Comparison of ENCODE assay signal across 15 cellular contexts in the genomic region with DNA sequence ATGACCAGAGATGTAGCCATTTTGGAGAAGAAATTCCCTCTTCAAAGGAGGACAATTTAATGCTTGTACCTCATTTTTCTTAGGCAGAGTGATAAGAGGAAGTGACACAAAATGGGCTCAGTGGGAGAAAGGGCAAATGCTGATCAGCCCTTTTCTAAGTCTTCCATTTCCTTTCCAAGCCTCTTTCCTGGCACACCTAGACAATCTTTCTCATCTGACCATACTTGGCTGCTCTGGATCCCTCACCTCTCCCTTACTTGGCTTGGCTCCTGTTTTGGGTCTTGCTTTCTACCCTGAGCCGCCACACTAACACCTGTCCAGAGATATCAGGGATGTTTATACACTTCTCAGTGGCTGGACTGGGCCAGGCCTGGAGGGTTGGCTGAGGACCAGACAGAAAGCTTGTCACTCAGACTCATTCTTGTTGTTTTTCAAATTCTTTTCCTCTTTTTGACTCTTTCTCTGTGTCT. TPM values are rescaled to one million over a fixed set of nuclear protein-coding genes. Genes with fewer than 3 reads are reported as not detected.
A peak's percentile ranks its signal among the peaks of the same experiment; 100 is the strongest.
DNase-seq lines count a peak whose midpoint lies in the region; ATAC-seq, FAIRE-seq and TF ChIP-seq lines count a peak whose summit lies in the region.
"Had no signal": no experiment of that assay in that cellular context is flagged by ENCODE, and none has a peak within 500 bp of the region (broad histone marks: within the 10 kb centered on the region; RNA-seq: fewer than 3 reads in every experiment).

No MANE protein-coding gene starts in this region.

- H3K27me3 Mint-ChIP-seq in activated naive CD4-positive, alpha-beta T cell treated with anti-CD3 and anti-CD28 coated beads, Interleukin-2, amount 10 ng/mL, durations not matched to agents 7 days and 5 days, result no peaks in the 10 kb centered on the region
- H3K27me3 Mint-ChIP-seq in mesothelial cell of epicardium (ENCODE audit: low read depth) (no peaks in the 10 kb centered on the region), type B pancreatic cell (no peaks in the 10 kb centered on the region)

- no peaks in the 10 kb centered on the region for H3K36me3 ChIP-seq in GM12878 (ENCODE audit: control insufficient read depth in 2 of 2, insufficient read depth in 2 of 2, low read length in 1 of 2)

- peak overlapping the region; percentile 54 for H2AFZ ChIP-seq in GM12878 (ENCODE audit: control insufficient read depth, low read depth, low read length)

- no peak for TF ChIP-seq RAD21 in GM12878 (IDR thresholded peaks at IDR 0.05; ENCODE audit: insufficient read depth, low read depth, low read length)

- POLR2A ChIA-PET in GM12878 (lab: Charles Lee), result interaction anchor here (0.6 to 3.9 kb wide), 5 partner anchors 8 to 54 kb away, joined by 3 to 21 read pairs (median 3); partner anchors contain the start of gene TXNIP

- TF ChIP-seq EP300 in GM12878 (IDR thresholded peaks at IDR 0.05; ENCODE audit: borderline replicate concordance in 1 of 2, control insufficient read depth in 1 of 2, low read depth in 2 of 2, low read length in 2 of 2), result no peak

- RAD21 ChIA-PET in GM12878 (lab: Charles Lee; ENCODE audit: unreplicated experiment), result interaction anchor here (2.3 kb wide), 1 partner anchor 11 kb away, joined by 6 read pairs; no protein-coding TSS in a partner anchor

- in situ Hi-C loops in GM12878 (cut with MboI), result no loop called here

- CTCF ChIA-PET in activated naive CD4-positive, alpha-beta T cell treated with anti-CD3 and anti-CD28 coated beads, Interleukin-2, amount 10 ng/mL, durations not matched to agents 7 days and 5 days (lab: Charles Lee), result no interaction called here
- CTCF ChIA-PET in GM12878 (lab: Yijun Ruan, JAX), result interaction anchor here (9.4 kb wide), 1 partner anchor 9 kb away, joined by 196 read pairs; the partner anchor contains the start of gene TXNIP

- H3K4me1 Mint-ChIP-seq in activated naive CD4-positive, alpha-beta T cell treated with anti-CD3 and anti-CD28 coated beads, Interleukin-2, amount 10 ng/mL, durations not matched to agents 7 days and 5 days, result peaks cover 29% of the 10 kb centered on the region
- H3K4me1 Mint-ChIP-seq in mesothelial cell of epicardium (peaks cover 24% of the 10 kb centered on the region), type B pancreatic cell (ENCODE audit: unreplicated experiment) (peaks cover 38% of the 10 kb centered on the region)

- ATAC-seq in activated naive CD4-positive, alpha-beta T cell treated with anti-CD3 and anti-CD28 coated beads, Interleukin-2, amount 50 U/mL, for 72 hours, result no peak
- no peak for ATAC-seq in GM12878

- peaks cover 47% of the 10 kb centered on the region for H3K4me1 ChIP-seq in GM12878 (ENCODE audit: control insufficient read depth, insufficient read depth, low read length)

- no peak overlapping the region for H3K4me3 Mint-ChIP-seq in activated naive CD4-positive, alpha-beta T cell treated with anti-CD3 and anti-CD28 coated beads, Interleukin-2, amount 10 ng/mL, durations not matched to agents 7 days and 5 days
- no peak overlapping the region for H3K4me3 Mint-ChIP-seq in mesothelial cell of epicardium
- no peak overlapping the region for H3K4me3 Mint-ChIP-seq in type B pancreatic cell

- intact Hi-C loops in GM12878 (cut with micrococcal nuclease; ENCODE audit: unreplicated experiment), result no loop called here

- no peak for TF ChIP-seq POLR2A in GM12878 (IDR thresholded peaks at IDR 0.05; ENCODE audit: low read depth, low read length)

- no peak for DNase-seq in activated naive CD4-positive, alpha-beta T cell treated with anti-CD3 and anti-CD28 coated beads, Interleukin-2, amount 10 ng/mL, durations not matched to agents 7 days and 5 days
- no peak for DNase-seq in activated naive CD4-positive, alpha-beta T cell treated with anti-CD3 and anti-CD28 coated beads, Interleukin-2, amount 50 U/mL, for 72 hours (ENCODE audit: low spot score in 2 of 2)
- no peak for DNase-seq in GM12878 (ENCODE audit: low read depth, low spot score)
- DNase-seq in mesothelial cell of epicardium (ENCODE audit: low spot score in 2 of 2, unreplicated experiment in 2 of 2), result no peak
- no peak for DNase-seq in type B pancreatic cell (ENCODE audit: extremely low spot score, unreplicated experiment)
- DNase-seq in NCI-H128 (lab: John Stamatoyannopoulos, UW; ENCODE audit: unreplicated experiment), result no peak
- no peak for DNase-seq in activated CD8-positive, alpha-beta memory T cell treated with anti-CD3 and anti-CD28 coated beads, Interleukin-2, amount 50 U/mL, for 4 hours
- DNase-seq in NCI-H446 treated with DMSO at 0.1 percent for 48 hours (lab: John Stamatoyannopoulos, UW), result no peak
- DNase-seq: amniotic stem cell; NCI-H2081 treated with DMSO at 0.1 percent for 48 hours; stimulated activated CD4-positive, alpha-beta T cell treated with anti-CD3 and anti-CD28 coated beads, Interleukin-2, amount 100 ng/mL, for 48 hours had no signal

- peak overlapping the region; percentile 46 for H3K27ac Mint-ChIP-seq in activated naive CD4-positive, alpha-beta T cell treated with anti-CD3 and anti-CD28 coated beads, Interleukin-2, amount 10 ng/mL, durations not matched to agents 7 days and 5 days
- H3K27ac Mint-ChIP-seq in activated naive CD4-positive, alpha-beta T cell treated with anti-CD3 and anti-CD28 coated beads, Interleukin-2, amount 50 U/mL, for 72 hours, result peak overlapping the region in 1 of 2 donors; percentile 27
- peak overlapping the region; percentile 28 for H3K27ac Mint-ChIP-seq in mesothelial cell of epicardium
- H3K27ac Mint-ChIP-seq in type B pancreatic cell, result peak overlapping the region; percentile 89

- BruUV-seq in GM12878 (replicated peaks; lab: Mats Ljungman, UMichigan), result no TSS peak

- H3K9ac ChIP-seq in GM12878 (ENCODE audit: control insufficient read depth, insufficient read depth, low read length), result no peak overlapping the region

- no peaks in the 10 kb centered on the region for H3K27me3 ChIP-seq in GM12878 (replicated peaks in 1 of 2; ENCODE audit: control insufficient read depth in 2 of 2, insufficient read depth in 2 of 2, low read length in 1 of 2)

- no peaks in the 10 kb centered on the region for H3K9me3 Mint-ChIP-seq in activated naive CD4-positive, alpha-beta T cell treated with anti-CD3 and anti-CD28 coated beads, Interleukin-2, amount 10 ng/mL, durations not matched to agents 7 days and 5 days
- H3K9me3 Mint-ChIP-seq in activated naive CD4-positive, alpha-beta T cell treated with anti-CD3 and anti-CD28 coated beads, Interleukin-2, amount 50 U/mL, for 72 hours, result no peaks in the 10 kb centered on the region
- H3K9me3 Mint-ChIP-seq in mesothelial cell of epicardium, result no peaks in the 10 kb centered on the region
- H3K9me3 Mint-ChIP-seq in type B pancreatic cell, result no peaks in the 10 kb centered on the region

- FAIRE-seq in GM12878 (lab: Jason Lieb, UNC), result no peak
- FAIRE-seq: H54 had no signal

- peak overlapping the region; percentile 30; the same call in 1 of the 2 replicates for H3K4me2 ChIP-seq in GM12878 (ENCODE audit: control insufficient read depth, insufficient read depth)

- no peaks in the 10 kb centered on the region for H3K79me2 ChIP-seq in GM12878 (ENCODE audit: control insufficient read depth, insufficient read depth, low read length)

- H3K9me3 ChIP-seq in GM12878 (replicated peaks; ENCODE audit: control insufficient read depth, insufficient read depth, low read length), result no peaks in the 10 kb centered on the region

- H4K20me1 ChIP-seq in GM12878 (ENCODE audit: control insufficient read depth, insufficient read depth), result no peaks in the 10 kb centered on the region

- WGBS in GM12878 (ENCODE audit: insufficient coverage, insufficient replicate concordance, low lambda C conversion rate, missing lambda C conversion rate), result 100% methylated on average over 1 of the region's 1 CpG

- SMC1A ChIA-PET in GM12878 (lab: Charles Lee; ENCODE audit: uncharacterized antibody, unreplicated experiment), result interaction anchor here (10.9 kb wide), 1 partner anchor 10 kb away, joined by 244 read pairs; the partner anchor contains the start of gene TXNIP

- no peak for TF ChIP-seq CTCF in GM12878 (IDR thresholded peaks at IDR 0.05 in 2 of 3, conservative IDR thresholded peaks at IDR 0.05 in 1 of 3; ENCODE audit: control insufficient read depth in 2 of 3, extremely low read depth in 1 of 3, insufficient read depth in 1 of 3, low read depth in 3 of 3, low read length in 3 of 3)
- no peak for TF ChIP-seq CTCF in mesothelial cell of epicardium (IDR thresholded peaks at IDR 0.05; ENCODE audit: unreplicated experiment)
- no peak for TF ChIP-seq CTCF in type B pancreatic cell (conservative IDR thresholded peaks at IDR 0.05)

- H3K36me3 Mint-ChIP-seq in activated naive CD4-positive, alpha-beta T cell treated with anti-CD3 and anti-CD28 coated beads, Interleukin-2, amount 10 ng/mL, durations not matched to agents 7 days and 5 days, result peaks cover 8% of the 10 kb centered on the region
- no peaks in the 10 kb centered on the region for H3K36me3 Mint-ChIP-seq in activated naive CD4-positive, alpha-beta T cell treated with anti-CD3 and anti-CD28 coated beads, Interleukin-2, amount 50 U/mL, for 72 hours
- no peaks in the 10 kb centered on the region for H3K36me3 Mint-ChIP-seq in mesothelial cell of epicardium
- H3K36me3 Mint-ChIP-seq in type B pancreatic cell, result no peaks in the 10 kb centered on the region

- no peak overlapping the region for H3K4me3 ChIP-seq in GM12878

- peak overlapping the region; percentile 21 for H3K27ac ChIP-seq in GM12878 (ENCODE audit: control insufficient read depth, insufficient read depth)
- H3K27ac ChIP-seq: C4-2B had no signal

RNA-seq across cellular contexts. Expression of gene TXNIP, which starts 13.1 kb away (rescaled TPM):
- total RNA-seq in activated naive CD4-positive, alpha-beta T cell treated with anti-CD3 and anti-CD28 coated beads, Interleukin-2, amount 50 U/mL, for 72 hours, result 100 to 1,000 TPM in 1 of 2 donors, 10 to 100 TPM in 1; 67.9 to 120 TPM
- 199 and 208 TPM in 2 replicates for total RNA-seq in GM12878 (2013; cell fraction: nucleolus; rRNA removed)
- 133 and 171 TPM in 2 replicates for total RNA-seq in GM12878 (2014; rRNA removed)
- total RNA-seq in GM12878 (2014; rRNA removed; fragmentation: Illumina TruSeq; extraction: Trizol), result 110 and 121 TPM in 2 replicates
- total RNA-seq in GM12878 (2021), result 106 and 115 TPM in 2 replicates
- polyA plus RNA-seq in GM12878 (2011; ENCODE audit: low read depth), result 102 TPM
- 132 and 154 TPM in 2 replicates for polyA plus RNA-seq in GM12878 (2011; rRNA removed)
- 73.1 TPM in 2 replicates for polyA plus RNA-seq in GM12878 (2011; cell fraction: cytosol; rRNA removed)
- 99.6 and 193 TPM in 2 replicates for polyA plus RNA-seq in GM12878 (2011; cell fraction: nucleus; rRNA removed)
- 90.6 and 113 TPM in 2 replicates for polyA plus RNA-seq in GM12878 (2012)
- 130 and 182 TPM in 2 replicates for polyA plus RNA-seq in GM12878 (2014; fragmentation: Illumina TruSeq; extraction: Trizol)
- 10 to 100 TPM; 48.7 to 75.5 TPM for polyA plus RNA-seq in GM12878 (2014; fragmentation: Nextera tagmentation; extraction: Ambion mirVana)
- polyA plus RNA-seq in GM12878 (2014; rRNA removed), result 84.1 and 108 TPM in 2 replicates
- 10 to 100 TPM; 76.6 to 82.9 TPM for polyA plus RNA-seq in GM12878 (2016; fragmentation: Nextera tagmentation; extraction: Ambion mirVana)
- 209 and 224 TPM in 2 replicates for polyA minus RNA-seq in GM12878 (2011; rRNA and poly(A)+ RNA removed)
- polyA minus RNA-seq in GM12878 (2011; cell fraction: cytosol; rRNA and poly(A)+ RNA removed), result 42.0 and 48.2 TPM in 2 replicates
- polyA minus RNA-seq in GM12878 (2011; cell fraction: nucleus; rRNA and poly(A)+ RNA removed), result 177 and 219 TPM in 2 replicates
- 125 to 129 TPM (median 129 TPM) in 3 replicates for total RNA-seq in mesothelial cell of epicardium
- 88.8 and 96.7 TPM in 2 replicates for total RNA-seq in type B pancreatic cell (ENCODE audit: low replicate concordance)

RNA-seq across cellular contexts. Expression of gene POLR3GL, which starts 18.8 kb away (rescaled TPM):
- total RNA-seq in activated naive CD4-positive, alpha-beta T cell treated with anti-CD3 and anti-CD28 coated beads, Interleukin-2, amount 50 U/mL, for 72 hours, result 10 to 100 TPM; 22.0 to 31.9 TPM
- total RNA-seq in GM12878 (2013; cell fraction: nucleolus; rRNA removed), result 3.8 and 7.0 TPM in 2 replicates
- 19.5 and 20.4 TPM in 2 replicates for total RNA-seq in GM12878 (2014; rRNA removed)
- total RNA-seq in GM12878 (2014; rRNA removed; fragmentation: Illumina TruSeq; extraction: Trizol), result 33.2 and 35.1 TPM in 2 replicates
- total RNA-seq in GM12878 (2021), result 17.3 and 18.4 TPM in 2 replicates
- 15.9 TPM for polyA plus RNA-seq in GM12878 (2011; ENCODE audit: low read depth)
- polyA plus RNA-seq in GM12878 (2011; rRNA removed), result 21.8 and 29.7 TPM in 2 replicates
- 11.7 and 13.1 TPM in 2 replicates for polyA plus RNA-seq in GM12878 (2011; cell fraction: cytosol; rRNA removed)
- polyA plus RNA-seq in GM12878 (2011; cell fraction: nucleus; rRNA removed), result 9.6 and 9.7 TPM in 2 replicates
- 26.4 and 27.6 TPM in 2 replicates for polyA plus RNA-seq in GM12878 (2012)
- polyA plus RNA-seq in GM12878 (2014; fragmentation: Illumina TruSeq; extraction: Trizol), result 40.8 and 57.7 TPM in 2 replicates
- 10 to 100 TPM; 12.8 to 25.5 TPM for polyA plus RNA-seq in GM12878 (2014; fragmentation: Nextera tagmentation; extraction: Ambion mirVana)
- polyA plus RNA-seq in GM12878 (2014; rRNA removed), result 23.9 and 27.6 TPM in 2 replicates
- 10 to 100 TPM; 39.6 to 47.0 TPM for polyA plus RNA-seq in GM12878 (2016; fragmentation: Nextera tagmentation; extraction: Ambion mirVana)
- 6.7 and 9.0 TPM in 2 replicates for polyA minus RNA-seq in GM12878 (2011; rRNA and poly(A)+ RNA removed)
- polyA minus RNA-seq in GM12878 (2011; cell fraction: cytosol; rRNA and poly(A)+ RNA removed), result 2.7 and 2.8 TPM in 2 replicates
- 2.4 and 3.3 TPM in 2 replicates for polyA minus RNA-seq in GM12878 (2011; cell fraction: nucleus; rRNA and poly(A)+ RNA removed)
- 14.4 to 16.4 TPM (median 14.7 TPM) in 3 replicates for total RNA-seq in mesothelial cell of epicardium
- 8.5 and 14.1 TPM in 2 replicates for total RNA-seq in type B pancreatic cell (ENCODE audit: low replicate concordance)

RNA-seq across cellular contexts. Expression of gene ANKRD34A, which starts 18.9 kb away (rescaled TPM):
- total RNA-seq in activated naive CD4-positive, alpha-beta T cell treated with anti-CD3 and anti-CD28 coated beads, Interleukin-2, amount 50 U/mL, for 72 hours, result 1 to 10 TPM; 5.4 to 9.1 TPM
- total RNA-seq in GM12878 (2013; cell fraction: nucleolus; rRNA removed), result 3.1 and 3.3 TPM in 2 replicates
- total RNA-seq in GM12878 (2014; rRNA removed), result 1.7 and 2.7 TPM in 2 replicates
- 0.72 and 0.97 TPM in 2 replicates for total RNA-seq in GM12878 (2014; rRNA removed; fragmentation: Illumina TruSeq; extraction: Trizol)
- total RNA-seq in GM12878 (2021), result 3.5 and 5.2 TPM in 2 replicates
- 0.79 TPM for polyA plus RNA-seq in GM12878 (2011; ENCODE audit: low read depth)
- polyA plus RNA-seq in GM12878 (2011; rRNA removed), result 1.6 and 1.8 TPM in 2 replicates
- 1.6 and 2.1 TPM in 2 replicates for polyA plus RNA-seq in GM12878 (2011; cell fraction: cytosol; rRNA removed)
- polyA plus RNA-seq in GM12878 (2011; cell fraction: nucleus; rRNA removed), result 6.0 and 6.1 TPM in 2 replicates
- polyA plus RNA-seq in GM12878 (2012), result 0.89 and 1.5 TPM in 2 replicates
- polyA plus RNA-seq in GM12878 (2014; fragmentation: Illumina TruSeq; extraction: Trizol), result 1.0 and 1.8 TPM in 2 replicates
- polyA plus RNA-seq in GM12878 (2014; fragmentation: Nextera tagmentation; extraction: Ambion mirVana), result under 1 TPM; 0.40 to 0.42 TPM
- polyA plus RNA-seq in GM12878 (2014; rRNA removed), result 2.5 and 3.5 TPM in 2 replicates
- 1 to 10 TPM in 1 of 2 experiments, under 1 TPM in 1; 0.83 to 1.5 TPM for polyA plus RNA-seq in GM12878 (2016; fragmentation: Nextera tagmentation; extraction: Ambion mirVana)
- 1.6 and 2.1 TPM in 2 replicates for polyA minus RNA-seq in GM12878 (2011; rRNA and poly(A)+ RNA removed)
- 0.94 and 4.0 TPM in 2 replicates for polyA minus RNA-seq in GM12878 (2011; cell fraction: cytosol; rRNA and poly(A)+ RNA removed)
- 2.3 and 4.4 TPM in 2 replicates for polyA minus RNA-seq in GM12878 (2011; cell fraction: nucleus; rRNA and poly(A)+ RNA removed)
- 0.86 to 1.9 TPM (median 0.94 TPM) in 3 replicates for total RNA-seq in mesothelial cell of epicardium
- total RNA-seq in type B pancreatic cell (ENCODE audit: low replicate concordance), result 0.12 and 0.94 TPM in 2 replicates

RNA-seq across cellular contexts. Expression of gene LIX1L, which starts 25.4 kb away (rescaled TPM):
- total RNA-seq in activated naive CD4-positive, alpha-beta T cell treated with anti-CD3 and anti-CD28 coated beads, Interleukin-2, amount 50 U/mL, for 72 hours, result 10 to 100 TPM; 47.9 to 50.1 TPM
- total RNA-seq in GM12878 (2013; cell fraction: nucleolus; rRNA removed), result 6.9 and 7.7 TPM in 2 replicates
- total RNA-seq in GM12878 (2014; rRNA removed) (16.7 and 19.7 TPM in 2 replicates), GM12878 (2014; rRNA removed; fragmentation: Illumina TruSeq; extraction: Trizol) (13.9 and 15.2 TPM in 2 replicates), GM12878 (2021) (23.4 and 23.6 TPM in 2 replicates), mesothelial cell of epicardium (26.6 to 27.6 TPM (median 27.1 TPM) in 3 replicates), type B pancreatic cell (ENCODE audit: low replicate concordance) (2.4 and 24.2 TPM in 2 replicates)
- 6.3 TPM for polyA plus RNA-seq in GM12878 (2011; ENCODE audit: low read depth)
- polyA plus RNA-seq in GM12878 (2011; rRNA removed) (48.2 and 53.1 TPM in 2 replicates), GM12878 (2014; fragmentation: Illumina TruSeq; extraction: Trizol) (18.4 and 20.0 TPM in 2 replicates), GM12878 (2014; fragmentation: Nextera tagmentation; extraction: Ambion mirVana) (10 to 100 TPM in 1 of 2 experiments, 1 to 10 TPM in 1; 5.5 to 12.2 TPM), GM12878 (2014; rRNA removed) (19.4 and 21.9 TPM in 2 replicates), GM12878 (2016; fragmentation: Nextera tagmentation; extraction: Ambion mirVana) (10 to 100 TPM in 1 of 2 experiments, 1 to 10 TPM in 1; 9.9 to 10.3 TPM)
- polyA plus RNA-seq in GM12878 (2011; cell fraction: cytosol; rRNA removed), result 35.5 and 51.0 TPM in 2 replicates
- polyA plus RNA-seq in GM12878 (2011; cell fraction: nucleus; rRNA removed), result 7.8 and 10.5 TPM in 2 replicates
- 9.9 and 10.2 TPM in 2 replicates for polyA plus RNA-seq in GM12878 (2012)
- 24.7 and 26.5 TPM in 2 replicates for polyA minus RNA-seq in GM12878 (2011; rRNA and poly(A)+ RNA removed)
- 11.0 and 11.3 TPM in 2 replicates for polyA minus RNA-seq in GM12878 (2011; cell fraction: cytosol; rRNA and poly(A)+ RNA removed)
- polyA minus RNA-seq in GM12878 (2011; cell fraction: nucleus; rRNA and poly(A)+ RNA removed), result 2.7 and 4.4 TPM in 2 replicates

RNA-seq across cellular contexts. Expression of gene HJV, which starts 38.3 kb away (rescaled TPM):
- not detected for total RNA-seq in activated naive CD4-positive, alpha-beta T cell treated with anti-CD3 and anti-CD28 coated beads, Interleukin-2, amount 50 U/mL, for 72 hours
- not detected in 2 replicates for total RNA-seq in GM12878 (2013; cell fraction: nucleolus; rRNA removed)
- total RNA-seq in GM12878 (2014; rRNA removed), result 0.11 TPM in 1 of 2 replicates, not detected in the other
- not detected in 2 replicates for total RNA-seq in GM12878 (2014; rRNA removed; fragmentation: Illumina TruSeq; extraction: Trizol)
- total RNA-seq in GM12878 (2021), result not detected in 2 replicates
- not detected for polyA plus RNA-seq in GM12878 (2011; ENCODE audit: low read depth)
- not detected in 2 replicates for polyA plus RNA-seq in GM12878 (2011; rRNA removed)
- not detected in 2 replicates for polyA plus RNA-seq in GM12878 (2011; cell fraction: cytosol; rRNA removed)
- not detected in 2 replicates for polyA plus RNA-seq in GM12878 (2011; cell fraction: nucleus; rRNA removed)
- polyA plus RNA-seq in GM12878 (2012), result 0.08 TPM in 1 of 2 replicates, not detected in the other
- not detected in 2 replicates for polyA plus RNA-seq in GM12878 (2014; fragmentation: Illumina TruSeq; extraction: Trizol)
- not detected for polyA plus RNA-seq in GM12878 (2014; fragmentation: Nextera tagmentation; extraction: Ambion mirVana)
- not detected in 2 replicates for polyA plus RNA-seq in GM12878 (2014; rRNA removed)
- polyA plus RNA-seq in GM12878 (2016; fragmentation: Nextera tagmentation; extraction: Ambion mirVana), result not detected
- polyA minus RNA-seq in GM12878 (2011; rRNA and poly(A)+ RNA removed), result not detected in 2 replicates
- not detected in 2 replicates for polyA minus RNA-seq in GM12878 (2011; cell fraction: cytosol; rRNA and poly(A)+ RNA removed)
- polyA minus RNA-seq in GM12878 (2011; cell fraction: nucleus; rRNA and poly(A)+ RNA removed), result not detected in 2 replicates
- not detected in 3 replicates for total RNA-seq in mesothelial cell of epicardium
- total RNA-seq in type B pancreatic cell (ENCODE audit: low replicate concordance), result not detected in 2 replicates
- total RNA-seq: lower leg skin; T-helper 2 cell treated with Interferon-gamma antibody and Interleukin-4, amounts not matched to agents 100 ng/mL and 5 ng/mL, for 36 hours had no signal
